Comparison of ENCODE assay signal across 6 cellular contexts in genomic region chr7:70377957-70378356, GRCh38.
"Had no signal": no experiment of that assay in that cellular context is flagged by ENCODE, and none has a peak within 500 bp of the region (broad histone marks: within the 10 kb centered on the region; RNA-seq: fewer than 3 reads in every experiment).

No MANE protein-coding gene starts in this region.

- DNase-seq: IMR-90, KBM-7, KG1 had no signal

- ATAC-seq: HepG2, K562 had no signal

- H3K27ac ChIP-seq: HL-60 had no signal

- H3K4me3 ChIP-seq: K562 had no signal
